In the genomic region with DNA sequence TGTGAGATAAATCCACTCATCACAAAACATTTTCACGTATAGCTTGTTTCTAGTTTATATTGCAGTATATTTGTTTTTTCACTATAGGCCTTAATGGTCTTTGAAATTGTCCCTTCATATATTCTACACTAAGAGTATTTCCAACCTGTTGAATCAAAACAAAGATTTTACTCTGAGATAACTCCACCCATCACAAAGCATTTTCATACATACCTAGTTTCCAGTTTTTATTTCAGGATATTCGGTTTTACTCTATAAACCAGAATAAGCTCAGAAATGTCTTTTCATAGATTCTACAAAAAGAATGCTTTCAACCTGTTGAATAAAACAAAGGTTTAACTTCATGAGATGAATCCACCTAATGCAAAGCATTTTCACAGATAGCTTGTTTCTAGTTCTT, we compare ENCODE assay signal across 11 cellular contexts.
"Had no signal": no experiment of that assay in that cellular context is flagged by ENCODE, and none has a peak within 500 bp of the region (broad histone marks: within the 10 kb centered on the region; RNA-seq: fewer than 3 reads in every experiment).

No MANE protein-coding gene starts in this region.

- H3K9me3 ChIP-seq: adrenal gland, ascending aorta had no signal

- H3K4me1 ChIP-seq: adrenal gland, ascending aorta, body of pancreas, breast epithelium had no signal

- H3K27ac ChIP-seq: adrenal gland, ascending aorta, body of pancreas, brain microvascular endothelial cell, breast epithelium, cardiac muscle cell had no signal

- H3K4me3 ChIP-seq: adrenal gland, ascending aorta, body of pancreas, breast epithelium, cardiac muscle cell had no signal

- ATAC-seq: activated naive CD4-positive, alpha-beta T cell treated with anti-CD3 and anti-CD28 coated beads, Interleukin-2, amount 50 U/mL, for 72 hours; activated naive CD8-positive, alpha-beta T cell treated with anti-CD3 and anti-CD28 coated beads, Interleukin-2, amount 50 U/mL, for 24 hours; activated T-cell treated with anti-CD3 and anti-CD28 coated beads, Interleukin-2, amount 50 U/mL, for 4 hours; activated T-cell treated with anti-CD3 and anti-CD28 coated beads, Interleukin-2, amount 50 U/mL, for 72 hours; activated T-helper 17 cell treated with anti-CD3 and anti-CD28 coated beads, Interleukin-2, amount 50 U/mL, for 72 hours; body of pancreas had no signal

- H3K36me3 ChIP-seq: adrenal gland, ascending aorta, brain microvascular endothelial cell, breast epithelium, cardiac muscle cell had no signal
